ENCODE assay signal across 12 cellular contexts in genomic region chr19:1277061-1277460, GRCh38. TPM values are rescaled to one million over a fixed set of nuclear protein-coding genes. Genes with fewer than 3 reads are reported as not detected.
DNase-seq lines count a peak whose midpoint lies in the region; FAIRE-seq and TF ChIP-seq lines count a peak whose summit lies in the region.
"Had no signal": no experiment of that assay in that cellular context is flagged by ENCODE, and none has a peak within 500 bp of the region (broad histone marks: within the 10 kb centered on the region; RNA-seq: fewer than 3 reads in every experiment).

No MANE protein-coding gene starts in this region.

- H3K9me3 ChIP-seq in breast epithelium (no peaks in the 10 kb centered on the region), mucosa of rectum (ENCODE audit: control insufficient read depth in 2 of 2, low read length in 2 of 2) (no peaks in the 10 kb centered on the region), thyroid gland (no peaks in the 10 kb centered on the region)
- H3K9me3 ChIP-seq: pancreas had no signal

- H3K9ac ChIP-seq in mucosa of rectum (ENCODE audit: low read depth in 1 of 2, low read length in 2 of 2): no peak overlapping the region

- POLR2A ChIA-PET in MCF 10A (lab: Yijun Ruan, JAX): interaction anchor here (0.7 to 1.2 kb wide), 2 partner anchors 8 to 107 kb away, joined by 3 to 4 read pairs; partner anchors contain the start of gene CIRBP
- POLR2A ChIA-PET in activated CD4-positive, alpha-beta memory T cell treated with anti-CD3 and anti-CD28 coated beads, Interleukin-2, amount 10 ng/mL, durations not matched to agents 7 days and 5 days (lab: Charles Lee): interaction anchor here (4.0 kb wide), 1 partner anchor 8 kb away, joined by 22 read pairs; the partner anchor contains the start of gene CIRBP

- peaks cover 57% of the 10 kb centered on the region for H3K36me3 Mint-ChIP-seq in MCF 10A (ENCODE audit: insufficient read depth, unreplicated experiment)
- H3K36me3 Mint-ChIP-seq in activated CD4-positive, alpha-beta memory T cell treated with anti-CD3 and anti-CD28 coated beads, Interleukin-2, amount 10 ng/mL, durations not matched to agents 7 days and 5 days (ENCODE audit: low read depth): peaks cover 40% of the 10 kb centered on the region

- H3K36me3 ChIP-seq in breast epithelium: peaks cover 1% of the 10 kb centered on the region
- H3K36me3 ChIP-seq in mucosa of rectum (ENCODE audit: control insufficient read depth in 2 of 2, insufficient read depth in 2 of 2, low read length in 2 of 2): peaks cover 36 to 38% of the 10 kb centered on the region in 2 donors
- peaks cover 37 to 40% of the 10 kb centered on the region in 2 donors for H3K36me3 ChIP-seq in thyroid gland

- H3K4me3 ChIP-seq in breast epithelium (no peak overlapping the region), mucosa of rectum (ENCODE audit: low read length in 2 of 2) (peak overlapping the region; percentile 78 to 85), thyroid gland (replicated peaks in 1 of 3) (no peak overlapping the region)

- H3K4me1 Mint-ChIP-seq in MCF 10A (ENCODE audit: insufficient read depth, unreplicated experiment): peaks cover 11% of the 10 kb centered on the region
- peaks cover 39% of the 10 kb centered on the region for H3K4me1 Mint-ChIP-seq in activated CD4-positive, alpha-beta memory T cell treated with anti-CD3 and anti-CD28 coated beads, Interleukin-2, amount 10 ng/mL, durations not matched to agents 7 days and 5 days

- BruUV-seq in MCF 10A (replicated peaks; lab: Mats Ljungman, UMichigan): no TSS peak

- no peak for FAIRE-seq in GM12892 (lab: Jason Lieb, UNC)
- FAIRE-seq: pancreas had no signal

- TF ChIP-seq CTCF in MCF 10A (IDR thresholded peaks at IDR 0.05; ENCODE audit: unreplicated experiment): no peak
- TF ChIP-seq CTCF in breast epithelium (IDR thresholded peaks at IDR 0.05): no peak
- no peak for TF ChIP-seq CTCF in thyroid gland (IDR thresholded peaks at IDR 0.05)

- peak overlapping the region; percentile 88 for H3K27ac Mint-ChIP-seq in MCF 10A (ENCODE audit: low read depth, unreplicated experiment)
- peak overlapping the region; percentile 96 for H3K27ac Mint-ChIP-seq in activated CD4-positive, alpha-beta memory T cell treated with anti-CD3 and anti-CD28 coated beads, Interleukin-2, amount 10 ng/mL, durations not matched to agents 7 days and 5 days

- H3K27ac ChIP-seq in breast epithelium (no peak overlapping the region), mucosa of rectum (ENCODE audit: low read depth in 2 of 2, low read length in 2 of 2) (peak overlapping the region; percentile 99 to 100), thyroid gland (no peak overlapping the region)

- H3K27me3 Mint-ChIP-seq in MCF 10A (ENCODE audit: insufficient read depth, unreplicated experiment): no peaks in the 10 kb centered on the region
- H3K27me3 Mint-ChIP-seq in activated CD4-positive, alpha-beta memory T cell treated with anti-CD3 and anti-CD28 coated beads, Interleukin-2, amount 10 ng/mL, durations not matched to agents 7 days and 5 days: no peaks in the 10 kb centered on the region

- no peak for DNase-seq in MCF 10A (ENCODE audit: unreplicated experiment)
- no peak for DNase-seq in breast epithelium (ENCODE audit: low spot score in 2 of 2)
- no peak for DNase-seq in activated CD4-positive, alpha-beta memory T cell treated with anti-CD3 and anti-CD28 coated beads, Interleukin-2, amount 10 ng/mL, durations not matched to agents 7 days and 5 days
- no peak for DNase-seq in effector CD8-positive, alpha-beta T cell (lab: John Stamatoyannopoulos, UW)
- no peak for DNase-seq in GM12892 (ENCODE audit: insufficient read length)
- DNase-seq in thyroid gland: no peak
- DNase-seq in retina: no peak
- DNase-seq: C1 segment of cervical spinal cord, NCI-H69 had no signal

- H3K4me1 ChIP-seq in breast epithelium (peaks cover 22 to 33% of the 10 kb centered on the region in 2 donors), mucosa of rectum (ENCODE audit: control insufficient read depth in 2 of 2, insufficient read depth in 2 of 2, low read length in 2 of 2) (peaks cover 37 to 45% of the 10 kb centered on the region in 2 donors), thyroid gland (peaks cover 19 to 37% of the 10 kb centered on the region in 2 donors)

- H3K27me3 ChIP-seq in breast epithelium (no peaks in the 10 kb centered on the region), mucosa of rectum (ENCODE audit: control insufficient read depth in 2 of 2, insufficient read depth in 2 of 2, low read length in 2 of 2) (no peaks in the 10 kb centered on the region), thyroid gland (no peaks in the 10 kb centered on the region)
- H3K27me3 ChIP-seq: pancreas had no signal

- CTCF ChIA-PET in MCF 10A (lab: Yijun Ruan, JAX): interaction anchor here (0.6 to 0.7 kb wide), 2 partner anchors 36 to 138 kb away, joined by 3 to 4 read pairs; no protein-coding TSS in a partner anchor
- CTCF ChIA-PET in activated CD4-positive, alpha-beta memory T cell treated with anti-CD3 and anti-CD28 coated beads, Interleukin-2, amount 10 ng/mL, durations not matched to agents 7 days and 5 days (lab: Charles Lee): interaction anchor here (1.2 kb wide), 1 partner anchor 32 kb away, joined by 3 read pairs; no protein-coding TSS in a partner anchor

- TF ChIP-seq POLR2A in breast epithelium (IDR thresholded peaks at IDR 0.05) (no peak), GM12892 (IDR thresholded peaks at IDR 0.05; ENCODE audit: low read depth, low read length) (no peak), thyroid gland (IDR thresholded peaks at IDR 0.05) (no peak)

- H3K9me3 Mint-ChIP-seq in MCF 10A (ENCODE audit: unreplicated experiment): no peaks in the 10 kb centered on the region
- H3K9me3 Mint-ChIP-seq in activated CD4-positive, alpha-beta memory T cell treated with anti-CD3 and anti-CD28 coated beads, Interleukin-2, amount 10 ng/mL, durations not matched to agents 7 days and 5 days: no peaks in the 10 kb centered on the region

- WGBS in thyroid gland, 2 donors: 95 to 97% methylated on average over 12 to 15 of the region's 15 CpGs

- H3K4me3 Mint-ChIP-seq in MCF 10A (ENCODE audit: unreplicated experiment): peak overlapping the region; percentile 77
- peak overlapping the region; percentile 82 for H3K4me3 Mint-ChIP-seq in activated CD4-positive, alpha-beta memory T cell treated with anti-CD3 and anti-CD28 coated beads, Interleukin-2, amount 10 ng/mL, durations not matched to agents 7 days and 5 days

- intact Hi-C loops in MCF 10A (cut with micrococcal nuclease) (loop anchor here (5.0 to 10.0 kb wide), 2 partner anchors 108 to 235 kb away; partner anchors contain the start of genes ADAMTSL5 and NDUFS7), breast epithelium (cut with DNase I; ENCODE audit: low total_unique reads) (loop anchor here (10.0 kb wide), 2 partner anchors 128 to 168 kb away; partner anchors contain the start of genes DAZAP1 and GAMT), thyroid gland (cut with DNase I) (loop anchor here (2.0 to 5.0 kb wide), 2 partner anchors 78 to 130 kb away; partner anchors contain the start of gene DAZAP1)

RNA-seq across cellular contexts. Expression of gene FAM174C, which starts 1.7 kb away (rescaled TPM):
- total RNA-seq in MCF 10A (2022) (71.0 and 85.2 TPM in 2 replicates), breast epithelium (10 to 100 TPM; 43.9 to 60.6 (median 53.1) TPM), thyroid gland (100 to 1,000 TPM in 1 of 4 donors, 10 to 100 TPM in 3; 50.8 to 114 (median 64.6) TPM)
- total RNA-seq in activated CD4-positive, alpha-beta memory T cell treated with anti-CD3 and anti-CD28 coated beads, Interleukin-2, amount 10 ng/mL, durations not matched to agents 7 days and 5 days: 10 to 100 TPM; 45.9 to 50.1 TPM
- 20.2 TPM for polyA plus RNA-seq in GM12892 (2012; ENCODE audit: missing spikeins)

RNA-seq across cellular contexts. Expression of gene CIRBP, which starts 7.9 kb away (rescaled TPM):
- 316 and 362 TPM in 2 replicates for total RNA-seq in MCF 10A (2022)
- total RNA-seq in breast epithelium: 100 to 1,000 TPM; 458 to 758 (median 656) TPM
- 100 to 1,000 TPM; 203 to 204 TPM for total RNA-seq in activated CD4-positive, alpha-beta memory T cell treated with anti-CD3 and anti-CD28 coated beads, Interleukin-2, amount 10 ng/mL, durations not matched to agents 7 days and 5 days
- polyA plus RNA-seq in GM12892 (2012; ENCODE audit: missing spikeins): 276 TPM
- total RNA-seq in thyroid gland: 1,000 to 10,000 TPM in 2 of 4 donors, 100 to 1,000 TPM in 2; 679 to 1,194 (median 893) TPM

RNA-seq across cellular contexts. Expression of gene EFNA2, which starts 8.6 kb away (rescaled TPM):
- total RNA-seq in MCF 10A (2022): not detected in 2 replicates
- total RNA-seq in breast epithelium: under 1 TPM in 1 of 3 donors, not detected in 2; 0.66 TPM
- not detected for total RNA-seq in activated CD4-positive, alpha-beta memory T cell treated with anti-CD3 and anti-CD28 coated beads, Interleukin-2, amount 10 ng/mL, durations not matched to agents 7 days and 5 days
- not detected for polyA plus RNA-seq in GM12892 (2012; ENCODE audit: missing spikeins)
- not detected for total RNA-seq in thyroid gland
- total RNA-seq: LHCN-M2 had no signal
- polyA plus RNA-seq: pancreas had no signal

RNA-seq across cellular contexts. Expression of gene MIDN, which starts 28.7 kb away (rescaled TPM):
- total RNA-seq in MCF 10A (2022) (73.6 and 96.9 TPM in 2 replicates), breast epithelium (10 to 100 TPM; 13.8 to 28.5 (median 22.4) TPM), thyroid gland (10 to 100 TPM; 16.2 to 89.2 (median 17.9) TPM)
- 10 to 100 TPM; 86.2 to 88.6 TPM for total RNA-seq in activated CD4-positive, alpha-beta memory T cell treated with anti-CD3 and anti-CD28 coated beads, Interleukin-2, amount 10 ng/mL, durations not matched to agents 7 days and 5 days
- 8.9 TPM for polyA plus RNA-seq in GM12892 (2012; ENCODE audit: missing spikeins)

RNA-seq across cellular contexts. Expression of gene ATP5F1D, which starts 35.5 kb away (rescaled TPM):
- total RNA-seq in MCF 10A (2022): 256 and 258 TPM in 2 replicates
- total RNA-seq in breast epithelium: 10 to 100 TPM; 47.6 to 64.9 (median 61.3) TPM
- total RNA-seq in activated CD4-positive, alpha-beta memory T cell treated with anti-CD3 and anti-CD28 coated beads, Interleukin-2, amount 10 ng/mL, durations not matched to agents 7 days and 5 days: 100 to 1,000 TPM; 171 to 173 TPM
- polyA plus RNA-seq in GM12892 (2012; ENCODE audit: missing spikeins): 63.3 TPM
- total RNA-seq in thyroid gland: 100 to 1,000 TPM in 1 of 4 donors, 10 to 100 TPM in 3; 39.2 to 182 (median 83.0) TPM

Comparison
In these comparisons a context has a peak if more than half of its experiments do, and no peak if none do; other contexts are left out.
1. H3K27ac ChIP-seq: peak in mucosa of rectum (2 of 2); none in breast epithelium (0 of 2) and thyroid gland (0 of 3).
2. H3K4me3 ChIP-seq: peak in mucosa of rectum (2 of 2); none in breast epithelium (0 of 3) and thyroid gland (0 of 3).